ENCODE assay signal across 7 cellular contexts in the genomic region with DNA sequence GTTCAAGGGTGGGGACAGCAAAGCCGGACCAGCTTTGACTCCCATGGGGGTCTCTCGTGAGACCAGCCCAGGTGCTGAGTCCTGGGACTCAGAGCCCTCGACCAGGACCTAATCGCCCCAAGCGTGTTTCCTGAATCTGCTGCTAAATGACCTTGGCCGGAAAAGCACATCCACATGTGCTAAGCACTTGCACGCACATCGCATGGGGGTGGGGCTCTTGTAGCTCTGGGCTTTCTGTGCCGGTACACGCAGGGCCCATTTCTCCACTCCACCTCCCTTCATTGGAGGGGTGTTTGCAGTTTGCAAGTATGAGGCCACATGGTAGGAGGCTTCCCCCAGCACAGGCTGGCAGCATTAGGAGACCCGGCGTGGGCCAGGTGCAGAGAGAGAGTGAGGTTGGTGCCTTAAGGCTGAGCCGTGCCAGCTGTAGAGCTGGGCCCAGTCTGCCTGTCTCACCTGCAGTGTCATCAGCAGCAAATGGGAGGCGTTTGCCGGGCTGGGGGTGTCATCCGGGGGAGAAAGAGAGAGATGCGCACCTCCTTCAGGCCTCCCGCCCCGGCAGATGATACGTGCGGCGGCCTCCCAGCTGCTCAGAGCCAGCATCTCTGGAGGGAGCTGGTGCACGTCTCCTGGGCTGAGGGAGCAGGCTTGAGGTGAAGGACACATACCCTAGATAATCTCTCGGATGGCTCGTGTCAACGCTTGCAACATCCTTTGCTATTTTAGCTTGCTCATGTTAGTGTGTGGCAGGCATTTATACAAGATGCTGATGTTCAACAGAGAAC. TPM values are rescaled to one million over a fixed set of nuclear protein-coding genes. Genes with fewer than 3 reads are reported as not detected.
DNase-seq lines count a peak whose midpoint lies in the region; ATAC-seq, FAIRE-seq and TF ChIP-seq lines count a peak whose summit lies in the region.

No MANE protein-coding gene starts in this region.

- no peaks in the 10 kb centered on the region for H3K36me3 ChIP-seq in small intestine (ENCODE audit: control insufficient read depth in 2 of 2, insufficient read depth in 2 of 2, low read length in 2 of 2)

- ATAC-seq in GM21723 (IDR thresholded peaks at IDR 0.05; ENCODE audit: unreplicated experiment) = peak; percentile 22
- ATAC-seq in SK-N-SH treated with all-trans-retinoic acid at 6 μM for 48 hours = no peak
- no peak for ATAC-seq in omental fat pad (ENCODE audit: low FRiP score)

- FAIRE-seq in small intestine (lab: Jason Lieb, UNC) = no peak

- WGBS in small intestine, 3 donors = 63 to 87% (median 82%) methylated on average over 23 to 26 of the region's 26 CpGs

- H3K4me3 ChIP-seq in cardiac fibroblast (replicated peaks in 1 of 2; ENCODE audit: low read depth in 2 of 2, low read length in 2 of 2) (no peak overlapping the region), small intestine (ENCODE audit: low read depth in 1 of 2, low read length in 2 of 2) (no peak overlapping the region)

- no peaks in the 10 kb centered on the region for H3K9me3 ChIP-seq in small intestine (ENCODE audit: control insufficient read depth, low read depth)

- H3K27ac ChIP-seq in small intestine (ENCODE audit: low read depth in 1 of 2, low read length in 1 of 2) = peak overlapping the region; percentile 74 to 97

- no peaks in the 10 kb centered on the region for H3K27me3 ChIP-seq in small intestine (ENCODE audit: control insufficient read depth in 2 of 2, insufficient read depth in 2 of 2, low read length in 2 of 2)

- no peaks in the 10 kb centered on the region for H3K4me1 ChIP-seq in small intestine (ENCODE audit: control insufficient read depth in 2 of 2, insufficient read depth in 1 of 2, low read depth in 1 of 2, low read length in 1 of 2)

- peak; percentile 55 for DNase-seq in T-helper 9 cell
- peak; percentile 1 to 28 for DNase-seq in cardiac fibroblast (ENCODE audit: low read depth in 2 of 2)
- peak; percentile 11 for DNase-seq in small intestine
- DNase-seq in superior temporal gyrus (ENCODE audit: extremely low spot score) = no peak
- no peak for DNase-seq in omental fat pad (ENCODE audit: low spot score)

- no peak for TF ChIP-seq CTCF in cardiac fibroblast (IDR thresholded peaks at IDR 0.05; ENCODE audit: low read depth, low read length)
- TF ChIP-seq CTCF in omental fat pad (IDR thresholded peaks at IDR 0.05) = no peak

TF ChIP-seq in SK-N-SH treated with all-trans-retinoic acid at 6 μM for 48 hours, 23 proteins besides CTCF, POLR2A, EP300 and RAD21:
- no peak for TF ChIP-seq SNAI2 (CRISPR knock-in tag; IDR thresholded peaks at IDR 0.05)

RNA-seq across cellular contexts. Expression of a gene that starts 45.2 kb away (rescaled TPM):
- under 1 TPM in 2 of 3 donors, not detected in 1; under 0.01 to 0.70 TPM for polyA plus RNA-seq in small intestine
- 1 to 10 TPM; 1.2 to 3.9 (median 2.3) TPM for total RNA-seq in omental fat pad

Comparison
In these comparisons a context has a peak if more than half of its experiments do, and no peak if none do; other contexts are left out.
1. DNase-seq: peak in T-helper 9 cell (single experiment), cardiac fibroblast (2 of 2) and small intestine (single experiment); none in superior temporal gyrus (single experiment) and omental fat pad (single experiment).